12 cellular contexts compared by ENCODE assay signal in the genomic region with DNA sequence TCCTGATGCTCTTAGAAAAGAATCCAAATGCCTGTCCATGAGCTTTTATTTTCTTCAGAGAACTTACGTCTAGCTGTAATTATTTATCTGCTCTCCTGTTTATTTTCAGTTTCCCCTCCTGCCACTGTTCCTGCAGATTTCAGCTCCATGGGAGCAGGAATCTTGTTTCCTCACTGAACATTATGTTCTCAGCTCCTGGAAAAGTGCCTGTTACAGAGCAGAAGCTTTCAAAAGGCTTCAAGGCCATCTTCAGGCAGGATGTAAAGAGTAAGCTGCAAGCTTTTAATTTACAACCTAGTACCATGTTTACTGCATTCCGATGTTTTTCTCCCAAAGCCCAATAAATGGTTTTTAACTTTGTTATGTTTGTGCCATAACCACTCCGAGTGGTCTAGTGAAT.
DNase-seq lines count a peak whose midpoint lies in the region; ATAC-seq and TF ChIP-seq lines count a peak whose summit lies in the region.
"Had no signal": no experiment of that assay in that cellular context is flagged by ENCODE, and none has a peak within 500 bp of the region (broad histone marks: within the 10 kb centered on the region; RNA-seq: fewer than 3 reads in every experiment).

No MANE protein-coding gene starts in this region.

- H3K9me3 Mint-ChIP-seq in WTC11 = no peaks in the 10 kb centered on the region
- H3K9me3 Mint-ChIP-seq in activated CD4-positive, alpha-beta T cell treated with anti-CD3 and anti-CD28 coated beads, Interleukin-2, amount 10 ng/mL, durations not matched to agents 24 days and 14 days = peaks cover 11% of the 10 kb centered on the region

- H3K4me1 Mint-ChIP-seq in WTC11 = 0 out of 2 replicates have a peak, but pooled peaks cover 3% of the 10 kb centered on the region
- no peaks in the 10 kb centered on the region for H3K4me1 Mint-ChIP-seq in activated CD4-positive, alpha-beta T cell treated with anti-CD3 and anti-CD28 coated beads, Interleukin-2, amount 10 ng/mL, durations not matched to agents 24 days and 14 days

- POLR2A ChIA-PET in WTC11 (lab: Charles Lee) = interaction anchor here (1.0 kb wide), 1 partner anchor 99 kb away, joined by 4 read pairs; a partner anchor contains a TSS

- TF ChIP-seq EP300 in gastroesophageal sphincter (IDR thresholded peaks at IDR 0.05) = no peak

- CTCF ChIA-PET in WTC11 (lab: Charles Lee) = interaction anchor here (0.7 kb wide), 1 partner anchor 13 kb away, joined by 3 read pairs; no protein-coding TSS in a partner anchor

- no peak overlapping the region for H4K8ac ChIP-seq in neuronal stem cell (ENCODE audit: low read depth, low read length)

- WGBS in gastroesophageal sphincter (ENCODE audit: low coverage in 1 of 2), 2 donors = 34 to 51% methylated on average over 3 of the region's 3 CpGs
- no CpG with 5 or more reads among the region's 3 CpGs for WGBS in neuronal stem cell (ENCODE audit: extremely low coverage in 2 of 2, insufficient read length in 2 of 2, insufficient replicate concordance in 1 of 2), 2 donors

- H3K4me3 ChIP-seq in gastroesophageal sphincter (no peak overlapping the region), neuronal stem cell (ENCODE audit: low read length in 2 of 2) (no peak overlapping the region)
- H3K4me3 ChIP-seq: BLaER1 had no signal

- no peak overlapping the region for H3K4me3 Mint-ChIP-seq in WTC11
- H3K4me3 Mint-ChIP-seq in activated CD4-positive, alpha-beta T cell treated with anti-CD3 and anti-CD28 coated beads, Interleukin-2, amount 10 ng/mL, durations not matched to agents 24 days and 14 days = no peak overlapping the region

- ATAC-seq in WTC11 = no peak
- peak; percentile 73 for ATAC-seq in gastroesophageal sphincter
- no peak for ATAC-seq in GM18858 (IDR thresholded peaks at IDR 0.05; ENCODE audit: unreplicated experiment)
- no peak for ATAC-seq in HG02610 (IDR thresholded peaks at IDR 0.05; ENCODE audit: unreplicated experiment)

- no peak overlapping the region for H3K23ac ChIP-seq in neuronal stem cell (ENCODE audit: low read depth, low read length, poor library complexity)

- H3K4ac ChIP-seq in neuronal stem cell (ENCODE audit: low read length) = no peak overlapping the region

- H3K4me2 ChIP-seq in neuronal stem cell (ENCODE audit: insufficient read depth, low read length, poor library complexity, severe bottlenecking) = no peak overlapping the region
- H3K4me2 ChIP-seq: BLaER1 had no signal

- no peak overlapping the region for H2BK15ac ChIP-seq in neuronal stem cell (ENCODE audit: low read length)

- intact Hi-C loops in activated CD4-positive, alpha-beta T cell treated with anti-CD3 and anti-CD28 coated beads, Interleukin-2, amount 10 ng/mL, durations not matched to agents 24 days and 14 days (cut with micrococcal nuclease) = no loop called here

- H3K9ac ChIP-seq in neuronal stem cell (ENCODE audit: low read depth, low read length, poor library complexity) = no peak overlapping the region
- H3K9ac ChIP-seq: BLaER1 had no signal

- H3K36me3 ChIP-seq in gastroesophageal sphincter (no peaks in the 10 kb centered on the region), neuronal stem cell (replicated peaks in 1 of 2; ENCODE audit: control insufficient read depth in 2 of 2, insufficient read depth in 2 of 2, low read length in 2 of 2) (no peaks in the 10 kb centered on the region)
- H3K36me3 ChIP-seq: BLaER1 had no signal

- H2AFZ ChIP-seq in neuronal stem cell (ENCODE audit: low read length) = peak overlapping the region; percentile 54

- no peak overlapping the region for H2BK12ac ChIP-seq in neuronal stem cell (ENCODE audit: low read length)

- H3K27ac ChIP-seq in 22Rv1 = peak overlapping the region; percentile 47
- H3K27ac ChIP-seq in gastroesophageal sphincter = peak overlapping the region; percentile 18 to 68 (median 58)
- H3K27ac ChIP-seq in neuronal stem cell (replicated peaks; ENCODE audit: low read length) = no peak overlapping the region
- H3K27ac ChIP-seq: BLaER1 had no signal

- H3K27me3 Mint-ChIP-seq in WTC11 (ENCODE audit: low read depth) = no peaks in the 10 kb centered on the region
- no peaks in the 10 kb centered on the region for H3K27me3 Mint-ChIP-seq in activated CD4-positive, alpha-beta T cell treated with anti-CD3 and anti-CD28 coated beads, Interleukin-2, amount 10 ng/mL, durations not matched to agents 24 days and 14 days

- no peaks in the 10 kb centered on the region for H3K27me3 ChIP-seq in gastroesophageal sphincter
- H3K27me3 ChIP-seq in neuronal stem cell (ENCODE audit: control insufficient read depth in 3 of 3, insufficient read depth in 3 of 3, low read depth in 1 of 3, low read length in 3 of 3) = no peaks in the 10 kb centered on the region
- H3K27me3 ChIP-seq: BLaER1 had no signal

- H3K4me1 ChIP-seq in gastroesophageal sphincter = peaks cover 0 to 25% (median 0%) of the 10 kb centered on the region in 3 donors
- no peaks in the 10 kb centered on the region for H3K4me1 ChIP-seq in neuronal stem cell (ENCODE audit: control insufficient read depth in 2 of 2, insufficient read depth in 1 of 2, low read depth in 1 of 2, low read length in 2 of 2)

- H4K91ac ChIP-seq in neuronal stem cell (ENCODE audit: low read depth, low read length, poor library complexity) = no peak overlapping the region

- peak overlapping the region; percentile 50; the same call in 1 of the 2 replicates for H3K27ac Mint-ChIP-seq in WTC11
- no peak overlapping the region for H3K27ac Mint-ChIP-seq in activated CD4-positive, alpha-beta T cell treated with anti-CD3 and anti-CD28 coated beads, Interleukin-2, amount 10 ng/mL, durations not matched to agents 24 days and 14 days

- H3K9me3 ChIP-seq in gastroesophageal sphincter = no peaks in the 10 kb centered on the region
- H3K9me3 ChIP-seq in neuronal stem cell (replicated peaks in 1 of 2; ENCODE audit: control insufficient read depth in 2 of 2, insufficient read depth in 1 of 2, low read depth in 1 of 2, low read length in 2 of 2) = no peaks in the 10 kb centered on the region
- H3K9me3 ChIP-seq: BLaER1 had no signal

- no peak overlapping the region for H2AK5ac ChIP-seq in neuronal stem cell (ENCODE audit: low read depth, low read length)

- H2BK120ac ChIP-seq in neuronal stem cell (ENCODE audit: low read depth, low read length) = no peak overlapping the region

- no peak for TF ChIP-seq POLR2A in gastroesophageal sphincter (IDR thresholded peaks at IDR 0.05)

- H3K79me1 ChIP-seq in neuronal stem cell (ENCODE audit: low read depth, low read length) = no peaks in the 10 kb centered on the region

- TF ChIP-seq CTCF in 22Rv1 (IDR thresholded peaks at IDR 0.05) = peak; percentile 44
- no peak for TF ChIP-seq CTCF in WTC11 (IDR thresholded peaks at IDR 0.05)
- TF ChIP-seq CTCF in gastroesophageal sphincter (IDR thresholded peaks at IDR 0.05) = peak in 2 of 4 experiments; percentile 37 to 47

- DNase-seq in WTC11 (ENCODE audit: low spot score) (no peak), neuronal stem cell (ENCODE audit: low spot score) (no peak)
- no peak for DNase-seq in activated effector memory CD4-positive, alpha-beta T cell treated with anti-CD3 and anti-CD28 coated beads, Interleukin-2, amount 50 U/mL, for 16 hours
- DNase-seq in activated CD4-positive, alpha-beta T cell treated with anti-CD3 and anti-CD28 coated beads, Interleukin-2, amount 10 ng/mL, durations not matched to agents 24 days and 14 days = no peak
- DNase-seq: central memory CD4-positive, alpha-beta T cell; NCI-H1092; stimulated activated CD4-positive, alpha-beta T cell treated with anti-CD3 and anti-CD28 coated beads, Interleukin-4, amount 100 ng/mL, for 1 hour had no signal

- H3K36me3 Mint-ChIP-seq in WTC11 = no peaks in the 10 kb centered on the region
- H3K36me3 Mint-ChIP-seq in activated CD4-positive, alpha-beta T cell treated with anti-CD3 and anti-CD28 coated beads, Interleukin-2, amount 10 ng/mL, durations not matched to agents 24 days and 14 days (ENCODE audit: low read depth) = no peaks in the 10 kb centered on the region

- no peak overlapping the region for H3K14ac ChIP-seq in neuronal stem cell (ENCODE audit: low read length)

- H2BK5ac ChIP-seq in neuronal stem cell (ENCODE audit: low read length) = no peak overlapping the region

- no peak overlapping the region for H3K18ac ChIP-seq in neuronal stem cell (ENCODE audit: low read length)

TF ChIP-seq in WTC11, 78 proteins besides CTCF, POLR2A, EP300 and RAD21 (continues in another document):
- TF ChIP-seq, protein P1, sequence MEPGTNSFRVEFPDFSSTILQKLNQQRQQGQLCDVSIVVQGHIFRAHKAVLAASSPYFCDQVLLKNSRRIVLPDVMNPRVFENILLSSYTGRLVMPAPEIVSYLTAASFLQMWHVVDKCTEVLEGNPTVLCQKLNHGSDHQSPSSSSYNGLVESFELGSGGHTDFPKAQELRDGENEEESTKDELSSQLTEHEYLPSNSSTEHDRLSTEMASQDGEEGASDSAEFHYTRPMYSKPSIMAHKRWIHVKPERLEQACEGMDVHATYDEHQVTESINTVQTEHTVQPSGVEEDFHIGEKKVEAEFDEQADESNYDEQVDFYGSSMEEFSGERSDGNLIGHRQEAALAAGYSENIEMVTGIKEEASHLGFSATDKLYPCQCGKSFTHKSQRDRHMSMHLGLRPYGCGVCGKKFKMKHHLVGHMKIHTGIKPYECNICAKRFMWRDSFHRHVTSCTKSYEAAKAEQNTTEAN (CRISPR knock-in tag; IDR thresholded peaks at IDR 0.05) = no peak
- no peak for TF ChIP-seq ZNF263 (CRISPR knock-in tag; IDR thresholded peaks at IDR 0.05; ENCODE audit: low read depth)
- TF ChIP-seq, protein P2, sequence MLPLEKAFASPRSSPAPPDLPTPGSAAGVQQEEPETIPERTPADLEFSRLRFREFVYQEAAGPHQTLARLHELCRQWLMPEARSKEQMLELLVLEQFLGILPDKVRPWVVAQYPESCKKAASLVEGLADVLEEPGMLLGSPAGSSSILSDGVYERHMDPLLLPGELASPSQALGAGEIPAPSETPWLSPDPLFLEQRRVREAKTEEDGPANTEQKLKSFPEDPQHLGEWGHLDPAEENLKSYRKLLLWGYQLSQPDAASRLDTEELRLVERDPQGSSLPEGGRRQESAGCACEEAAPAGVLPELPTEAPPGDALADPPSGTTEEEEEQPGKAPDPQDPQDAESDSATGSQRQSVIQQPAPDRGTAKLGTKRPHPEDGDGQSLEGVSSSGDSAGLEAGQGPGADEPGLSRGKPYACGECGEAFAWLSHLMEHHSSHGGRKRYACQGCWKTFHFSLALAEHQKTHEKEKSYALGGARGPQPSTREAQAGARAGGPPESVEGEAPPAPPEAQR (CRISPR knock-in tag; IDR thresholded peaks at IDR 0.05) = no peak
- no peak for TF ChIP-seq NR2C2 (CRISPR knock-in tag; IDR thresholded peaks at IDR 0.05)
- no peak for TF ChIP-seq GABPB1 (CRISPR knock-in tag; IDR thresholded peaks at IDR 0.05)
- TF ChIP-seq PRRX2 (CRISPR knock-in tag; IDR thresholded peaks at IDR 0.05) = no peak
